Comparison of ENCODE assay signal across 10 cellular contexts in the genomic region with DNA sequence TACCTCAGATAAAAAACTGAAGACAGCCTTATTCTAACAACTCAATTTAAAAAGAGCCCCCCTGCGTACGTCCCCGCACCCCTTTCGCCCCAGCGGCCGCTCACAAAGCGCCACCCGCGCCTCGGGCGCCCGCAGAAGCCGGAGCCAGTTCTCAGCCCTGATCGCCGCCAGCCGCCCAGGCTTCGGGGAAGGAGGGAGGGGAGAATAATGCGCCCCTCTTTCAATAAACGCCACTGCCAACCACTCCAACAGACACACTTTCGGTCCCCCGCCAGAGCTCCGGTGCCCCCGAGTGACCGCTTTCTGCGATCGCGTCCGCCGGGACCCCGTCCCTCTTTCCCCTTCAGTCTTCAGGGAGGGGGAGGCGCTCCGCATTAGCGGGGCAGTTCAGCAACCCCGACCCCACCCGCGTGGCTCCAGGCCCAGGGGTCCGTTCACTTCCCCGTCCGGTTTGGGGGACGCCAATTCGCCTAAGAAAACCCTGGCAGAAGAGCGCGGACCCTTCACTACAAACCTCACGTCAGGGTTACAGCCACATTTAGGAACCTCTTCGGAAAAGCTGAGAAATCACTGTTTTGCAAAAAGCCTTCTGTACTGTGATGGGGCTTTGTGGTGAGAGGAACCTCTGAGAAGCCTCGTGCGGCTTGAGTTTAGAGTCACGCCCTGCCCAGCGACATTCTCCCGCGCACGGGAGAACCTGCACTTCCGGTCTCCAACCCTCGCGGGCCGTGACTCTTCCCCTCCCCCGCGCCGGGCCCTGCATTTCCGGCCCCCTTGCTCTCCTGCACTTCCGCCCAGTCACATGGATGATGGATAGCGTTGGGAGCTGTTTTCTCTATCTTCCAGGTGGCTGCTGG. TPM values are rescaled to one million over a fixed set of nuclear protein-coding genes. Genes with fewer than 3 reads are reported as not detected.
DNase-seq lines count a peak whose midpoint lies in the region; ATAC-seq and TF ChIP-seq lines count a peak whose summit lies in the region.
"Had no signal": no experiment of that assay in that cellular context is flagged by ENCODE, and none has a peak within 500 bp of the region (broad histone marks: within the 10 kb centered on the region; RNA-seq: fewer than 3 reads in every experiment).

No MANE protein-coding gene starts in this region.

- H3K27me3 Mint-ChIP-seq in activated CD4-positive, alpha-beta T cell treated with anti-CD3 and anti-CD28 coated beads for 36 hours = peaks cover 26% of the 10 kb centered on the region
- H3K27me3 Mint-ChIP-seq: central memory CD8-positive, alpha-beta T cell had no signal

- no peaks in the 10 kb centered on the region for H3K36me3 ChIP-seq in WERI-Rb-1
- no peaks in the 10 kb centered on the region for H3K36me3 ChIP-seq in thymus (ENCODE audit: control insufficient read depth, insufficient read depth)

- peak overlapping the region; percentile 78 for H3K27ac ChIP-seq in WERI-Rb-1
- H3K27ac ChIP-seq in thymus (ENCODE audit: low read depth) = no peak overlapping the region

- H3K4me3 ChIP-seq in WERI-Rb-1 (ENCODE audit: low read depth, low read length) (peak overlapping the region; percentile 60), thymus (ENCODE audit: low read length) (peak overlapping the region; percentile 32)

- CTCF ChIA-PET in activated CD4-positive, alpha-beta T cell treated with anti-CD3 and anti-CD28 coated beads for 36 hours (lab: Charles Lee) = no interaction called here

- peaks cover 3% of the 10 kb centered on the region for H3K36me3 Mint-ChIP-seq in activated CD4-positive, alpha-beta T cell treated with anti-CD3 and anti-CD28 coated beads for 36 hours (ENCODE audit: low read depth)

- H3K4me1 ChIP-seq in thymus (ENCODE audit: control insufficient read depth, insufficient read depth, low read length) = no peaks in the 10 kb centered on the region

- H3K27me3 ChIP-seq in WERI-Rb-1 (ENCODE audit: insufficient read depth, low read depth, severe bottlenecking) (no peaks in the 10 kb centered on the region), thymus (ENCODE audit: control insufficient read depth, insufficient read depth) (peaks cover 15% of the 10 kb centered on the region)

- no peak overlapping the region for H3K27ac Mint-ChIP-seq in activated CD4-positive, alpha-beta T cell treated with anti-CD3 and anti-CD28 coated beads for 36 hours

- peaks cover 4% of the 10 kb centered on the region for H3K4me1 Mint-ChIP-seq in activated CD4-positive, alpha-beta T cell treated with anti-CD3 and anti-CD28 coated beads for 36 hours

- POLR2A ChIA-PET in activated CD4-positive, alpha-beta T cell treated with anti-CD3 and anti-CD28 coated beads for 36 hours (lab: Charles Lee) = no interaction called here

- H3K9me3 Mint-ChIP-seq in activated CD4-positive, alpha-beta T cell treated with anti-CD3 and anti-CD28 coated beads for 36 hours (ENCODE audit: low read depth) = peaks cover 10% of the 10 kb centered on the region

- peak; percentile 23 for DNase-seq in activated CD4-positive, alpha-beta T cell treated with anti-CD3 and anti-CD28 coated beads for 36 hours
- no peak for DNase-seq in activated CD4-positive, alpha-beta T cell treated with anti-CD3 and anti-CD28 coated beads for 4 hours
- DNase-seq in WERI-Rb-1 = peak; percentile 89
- peak; percentile 83 for DNase-seq in iPS-NIHi11 (ENCODE audit: low spot score)
- no peak for DNase-seq in cerebellum (ENCODE audit: low spot score)
- DNase-seq in DMS79 treated with DMSO at 0.1 percent for 48 hours (lab: John Stamatoyannopoulos, UW) = no peak
- DNase-seq: C1 segment of cervical spinal cord had no signal

- TF ChIP-seq CTCF in WERI-Rb-1 (IDR thresholded peaks at IDR 0.05; ENCODE audit: low read depth, low read length) = no peak

- no peak for ATAC-seq in activated CD4-positive, alpha-beta T cell treated with anti-CD3 and anti-CD28 coated beads for 36 hours
- ATAC-seq in GM21619 (IDR thresholded peaks at IDR 0.05; ENCODE audit: unreplicated experiment) = no peak

- peaks cover 8% of the 10 kb centered on the region for H3K9me3 ChIP-seq in WERI-Rb-1 (ENCODE audit: severe bottlenecking)
- peaks cover 4% of the 10 kb centered on the region for H3K9me3 ChIP-seq in thymus (ENCODE audit: control insufficient read depth)

- H3K4me3 Mint-ChIP-seq in activated CD4-positive, alpha-beta T cell treated with anti-CD3 and anti-CD28 coated beads for 36 hours = no peak overlapping the region
- H3K4me3 Mint-ChIP-seq: central memory CD8-positive, alpha-beta T cell had no signal

- WGBS in thymus = 8% methylated on average over 62 of the region's 62 CpGs

- intact Hi-C loops in activated CD4-positive, alpha-beta T cell treated with anti-CD3 and anti-CD28 coated beads for 36 hours (cut with DNase I, micrococcal nuclease) = no loop called here

RNA-seq across cellular contexts. Expression of a gene that starts 18.7 kb away (rescaled TPM):
- not detected for total RNA-seq in activated CD4-positive, alpha-beta T cell treated with anti-CD3 and anti-CD28 coated beads for 36 hours
- polyA plus RNA-seq in thymus = 11.4 TPM
- total RNA-seq in cerebellum = 0.09 TPM

Comparison
In these comparisons a context has a peak if more than half of its experiments do, and no peak if none do; other contexts are left out.
1. DNase-seq: peak in activated CD4-positive, alpha-beta T cell treated with anti-CD3 and anti-CD28 coated beads for 36 hours (single experiment), WERI-Rb-1 (single experiment) and iPS-NIHi11 (single experiment); none in activated CD4-positive, alpha-beta T cell treated with anti-CD3 and anti-CD28 coated beads for 4 hours (0 of 2), cerebellum (single experiment) and DMS79 treated with DMSO at 0.1 percent for 48 hours (single experiment).